ENCODE assay signal across 8 cellular contexts in genomic region chr2:95992520-95993272, GRCh38. TPM values are rescaled to one million over a fixed set of nuclear protein-coding genes. Genes with fewer than 3 reads are reported as not detected.
DNase-seq lines count a peak whose midpoint lies in the region; ATAC-seq and TF ChIP-seq lines count a peak whose summit lies in the region.
"Not testable (repeated sequence)": the region's sequence is repeated elsewhere in the genome, so short reads cannot be mapped to it uniquely, and the experiment has no call there.

No MANE protein-coding gene starts in this region.

- CTCF ChIA-PET in OCI-LY7 (lab: Charles Lee; ENCODE audit: unreplicated experiment) = interaction anchor here (0.6 to 1.1 kb wide), 4 partner anchors 17 to 272 kb away, joined by 3 to 4 read pairs (median 3); no protein-coding TSS in a partner anchor

- peak; percentile 84 for TF ChIP-seq CTCF in OCI-LY7 (conservative IDR thresholded peaks at IDR 0.05; ENCODE audit: low read length)

- not testable (repeated sequence) for H3K9me3 Mint-ChIP-seq in activated T-cell treated with anti-CD3 and anti-CD28 coated beads, Interleukin-2, amount 50 U/mL, for 4 hours

- POLR2A ChIA-PET in OCI-LY7 (lab: Charles Lee) = not testable (repeated sequence)

- not testable (repeated sequence) for H3K9me2 ChIP-seq in OCI-LY7 (ENCODE audit: insufficient read depth, low read length)

- intact Hi-C loops in OCI-LY7 (cut with micrococcal nuclease; ENCODE audit: unreplicated experiment) = loop anchor here (2.0 kb wide), 2 partner anchors 124 to 182 kb away; partner anchors contain the start of gene ADRA2B
- intact Hi-C loops in left colon (cut with DNase I, micrococcal nuclease) = not testable (repeated sequence)

- H3K4me3 Mint-ChIP-seq in activated T-cell treated with anti-CD3 and anti-CD28 coated beads, Interleukin-2, amount 50 U/mL, for 4 hours = peak overlapping the region; percentile 86

- H3K4me1 ChIP-seq in OCI-LY7 (ENCODE audit: insufficient read depth, low read length, poor library complexity, severe bottlenecking); endocrine pancreas (ENCODE audit: control insufficient read depth, insufficient read depth, low read length): not testable (repeated sequence)

- peak; percentile 38 for DNase-seq in A172 (ENCODE audit: low spot score)
- DNase-seq in OCI-LY7 (ENCODE audit: low spot score) = peak; percentile 72
- DNase-seq in activated T-cell treated with anti-CD3 and anti-CD28 coated beads, Interleukin-2, amount 50 U/mL, for 4 hours = peak; percentile 43
- peak in 1 of 2 donors; percentile 55 for DNase-seq in left colon
- not testable (repeated sequence) for DNase-seq in skeletal muscle cell (ENCODE audit: low read depth)

- H3K36me3 Mint-ChIP-seq in activated T-cell treated with anti-CD3 and anti-CD28 coated beads, Interleukin-2, amount 50 U/mL, for 4 hours (ENCODE audit: insufficient read depth) = not testable (repeated sequence)

- peaks cover 20% of the 10 kb centered on the region for H3K27me3 Mint-ChIP-seq in activated T-cell treated with anti-CD3 and anti-CD28 coated beads, Interleukin-2, amount 50 U/mL, for 4 hours (ENCODE audit: low read depth)

- not testable (repeated sequence) for H3K36me3 ChIP-seq in OCI-LY7 (ENCODE audit: insufficient read depth, low read length); endocrine pancreas (ENCODE audit: control insufficient read depth, insufficient read depth, low read length)

- ATAC-seq in GM18502 (IDR thresholded peaks at IDR 0.05; ENCODE audit: poor library complexity, unreplicated experiment) (peak; percentile 50), HG02938 (IDR thresholded peaks at IDR 0.05; ENCODE audit: unreplicated experiment) (peak; percentile 56), left colon (peak; percentile 70)
- ATAC-seq in activated T-cell treated with anti-CD3 and anti-CD28 coated beads, Interleukin-2, amount 50 U/mL, for 4 hours = peak; percentile 44 to 56

- H3K9me3 ChIP-seq in OCI-LY7 (ENCODE audit: low read length); endocrine pancreas (ENCODE audit: control insufficient read depth, low read length): not testable (repeated sequence)

- H3K9ac ChIP-seq in endocrine pancreas (ENCODE audit: control insufficient read depth, insufficient read depth, low read length) = peak overlapping the region; percentile 84

- H3K4me1 Mint-ChIP-seq in activated T-cell treated with anti-CD3 and anti-CD28 coated beads, Interleukin-2, amount 50 U/mL, for 4 hours (ENCODE audit: low read depth) = not testable (repeated sequence)

- H3K4me3 ChIP-seq in OCI-LY7 (ENCODE audit: low read depth, low read length, poor library complexity, severe bottlenecking) = peak overlapping the region; percentile 73
- H3K4me3 ChIP-seq in endocrine pancreas (ENCODE audit: control insufficient read depth, insufficient read depth, low read length) = peak overlapping the region; percentile 40
- peak overlapping the region; percentile 59 for H3K4me3 ChIP-seq in skeletal muscle cell (ENCODE audit: low read depth, low read length)

- not testable (repeated sequence) for BruUV-seq in OCI-LY7 (replicated peaks; lab: Mats Ljungman, UMichigan)

- peak overlapping the region; percentile 99 for H2AFZ ChIP-seq in OCI-LY7 (ENCODE audit: low read length)

- H3K79me2 ChIP-seq in OCI-LY7 (ENCODE audit: insufficient read depth, low read depth, low read length) = peaks cover 13% of the 10 kb centered on the region

- peak overlapping the region; percentile 100 for H3K4me2 ChIP-seq in OCI-LY7 (ENCODE audit: low read length)

- H3K27ac ChIP-seq in OCI-LY7 (ENCODE audit: low read depth, low read length, poor library complexity, severe bottlenecking) = peak overlapping the region; percentile 87

- H4K20me1 ChIP-seq in OCI-LY7 (ENCODE audit: insufficient read depth, low read length) = not testable (repeated sequence)

- not testable (repeated sequence) for H3K27me3 ChIP-seq in endocrine pancreas (ENCODE audit: control insufficient read depth, insufficient read depth, low read length)

RNA-seq across cellular contexts. Expression of gene ANKRD36C, which starts 1.1 kb away (rescaled TPM):
- 13.2 and 21.1 TPM in 2 replicates for total RNA-seq in A172 (2014; rRNA removed; shearing (Covaris generic))
- 99.2 and 112 TPM in 2 replicates for total RNA-seq in OCI-LY7 (2014; rRNA removed; shearing (Covaris generic))
- total RNA-seq in OCI-LY7 (2022) (87.8 and 93.4 TPM in 2 replicates), left colon (10 to 100 TPM; 28.6 to 31.4 TPM)
- 10 to 100 TPM; 18.5 to 20.6 (median 20.5) TPM for total RNA-seq in activated T-cell treated with anti-CD3 and anti-CD28 coated beads, Interleukin-2, amount 50 U/mL, for 4 hours

RNA-seq across cellular contexts. Expression of gene GPAT2, which starts 42.0 kb away (rescaled TPM):
- not detected in 2 replicates for total RNA-seq in A172 (2014; rRNA removed; shearing (Covaris generic))
- not detected in 2 replicates for total RNA-seq in OCI-LY7 (2014; rRNA removed; shearing (Covaris generic))
- total RNA-seq in OCI-LY7 (2022) (not detected in 2 replicates), left colon (1 to 10 TPM; 3.0 to 5.3 TPM)
- 10 to 100 TPM in 1 of 3 donors, 1 to 10 TPM in 1, under 1 TPM in 1; 0.20 to 12.8 (median 9.3) TPM for total RNA-seq in activated T-cell treated with anti-CD3 and anti-CD28 coated beads, Interleukin-2, amount 50 U/mL, for 4 hours
